3 cellular contexts compared by ENCODE assay signal in genomic region chr7:23768022-23768421, GRCh38.
"Had no signal": no experiment of that assay in that cellular context is flagged by ENCODE, and none has a peak within 500 bp of the region (broad histone marks: within the 10 kb centered on the region; RNA-seq: fewer than 3 reads in every experiment).

No MANE protein-coding gene starts in this region.

- ATAC-seq: GM12878 had no signal

- H3K4me3 ChIP-seq: GM12878 had no signal

- DNase-seq: GDM1, GF-D8 had no signal
